In genomic region chr15:71386448-71387236, GRCh38 we compare ENCODE assay signal across 8 cellular contexts.
A peak's percentile ranks its signal among the peaks of the same experiment; 100 is the strongest.
DNase-seq lines count a peak whose midpoint lies in the region; ATAC-seq, FAIRE-seq and TF ChIP-seq lines count a peak whose summit lies in the region.

No MANE protein-coding gene starts in this region.

- POLR2A ChIA-PET in endothelial cell of umbilical vein (lab: Charles Lee), result no interaction called here

- ATAC-seq in pancreas (peak in 3 of 4 donors; percentile 46 to 55 (median 47)), HG03378 (IDR thresholded peaks at IDR 0.05; ENCODE audit: unreplicated experiment) (no peak)
- ATAC-seq in stimulated activated effector memory CD8-positive, alpha-beta T cell treated with anti-CD3 and anti-CD28 coated beads, Interleukin-12 subunit alpha, Interleukin-12 subunit beta, amount 100 ng/mL, for 72 hours, result no peak

- dilution Hi-C loops in endothelial cell of umbilical vein (cut with MboI; ENCODE audit: extremely low pct_ligation_motif_present, low sequenced_read_pairs), result no loop called here

- no peak overlapping the region for H3K4me2 ChIP-seq in endothelial cell of umbilical vein (ENCODE audit: insufficient read depth, low read length)

- no peak overlapping the region for H2AFZ ChIP-seq in endothelial cell of umbilical vein (ENCODE audit: low read depth, low read length)

- H3K27ac ChIP-seq in endothelial cell of umbilical vein (ENCODE audit: insufficient read depth, low read depth, low read length) (no peak overlapping the region), pancreas (no peak overlapping the region)

- intact Hi-C loops in endothelial cell of umbilical vein (cut with micrococcal nuclease) (loop anchor here (1.0 to 10.0 kb wide), 7 partner anchors 57 to 771 kb away; partner anchors contain the start of genes LRRC49 and THAP10), pancreas (cut with DNase I) (no loop called here)

- H3K9ac ChIP-seq in ES-I3 (ENCODE audit: low read depth, low read length) (0 out of 2 replicates have a peak overlapping the region, but pooled peaks have one; percentile 11), endothelial cell of umbilical vein (replicated peaks; ENCODE audit: extremely low read depth, insufficient read depth, low read length) (no peak overlapping the region)

- no peaks in the 10 kb centered on the region for H3K9me1 ChIP-seq in endothelial cell of umbilical vein (replicated peaks; ENCODE audit: control insufficient read depth, extremely low read depth, insufficient read depth, low read length)

- peaks cover 37% of the 10 kb centered on the region for H3K4me1 ChIP-seq in ES-I3 (ENCODE audit: insufficient read depth, low read length)
- peaks cover 11% of the 10 kb centered on the region for H3K4me1 ChIP-seq in endothelial cell of umbilical vein (ENCODE audit: control insufficient read depth, extremely low read depth, insufficient read depth, low read length)
- H3K4me1 ChIP-seq in pancreas, result peaks cover 0 to 4% (median 0%) of the 10 kb centered on the region in 3 donors

- CTCF ChIA-PET in endothelial cell of umbilical vein (lab: Charles Lee), result interaction anchor here (0.6 to 4.2 kb wide), 35 partner anchors 9 to 769 kb away, joined by 3 to 84 read pairs (median 4); partner anchors contain the start of genes LRRC49 and THSD4

- no peak overlapping the region for H3K27ac Mint-ChIP-seq in stimulated activated effector memory CD8-positive, alpha-beta T cell treated with anti-CD3 and anti-CD28 coated beads, Interleukin-12 subunit alpha, Interleukin-12 subunit beta, amount 100 ng/mL, for 72 hours

- no peaks in the 10 kb centered on the region for H3K36me3 Mint-ChIP-seq in stimulated activated effector memory CD8-positive, alpha-beta T cell treated with anti-CD3 and anti-CD28 coated beads, Interleukin-12 subunit alpha, Interleukin-12 subunit beta, amount 100 ng/mL, for 72 hours

- TF ChIP-seq CTCF in endothelial cell of umbilical vein (IDR thresholded peaks at IDR 0.05; ENCODE audit: extremely low read depth in 1 of 2, insufficient read depth in 1 of 2, low read depth in 1 of 2, low read length in 2 of 2) (peak; percentile 11 to 12), pancreas (IDR thresholded peaks at IDR 0.05) (peak in 2 of 4 donors; percentile 12 to 21)

- H3K9me3 ChIP-seq in ES-I3 (ENCODE audit: control insufficient read depth, insufficient read depth, low read length) (peaks cover 3% of the 10 kb centered on the region; the same call in 1 of the 2 replicates), endothelial cell of umbilical vein (replicated peaks; ENCODE audit: control insufficient read depth, insufficient read depth, low read length) (no peaks in the 10 kb centered on the region), pancreas (no peaks in the 10 kb centered on the region)

- no peak overlapping the region for H3K4me3 ChIP-seq in endothelial cell of umbilical vein (replicated peaks in 1 of 3; ENCODE audit: insufficient read depth in 1 of 3, low read depth in 1 of 3, low read length in 3 of 3)
- no peak overlapping the region for H3K4me3 ChIP-seq in pancreas

- no peaks in the 10 kb centered on the region for H3K9me3 Mint-ChIP-seq in stimulated activated effector memory CD8-positive, alpha-beta T cell treated with anti-CD3 and anti-CD28 coated beads, Interleukin-12 subunit alpha, Interleukin-12 subunit beta, amount 100 ng/mL, for 72 hours

- DNase-seq in NCI-H69 (lab: John Stamatoyannopoulos, UW) (peak; percentile 1), endothelial cell of umbilical vein (ENCODE audit: low read depth, low spot score) (peak; percentile 44), pancreas (no peak), MV-4-11 (lab: John Stamatoyannopoulos, UW) (no peak), SK-N-DZ (ENCODE audit: low spot score) (no peak)
- DNase-seq in stimulated activated effector memory CD8-positive, alpha-beta T cell treated with anti-CD3 and anti-CD28 coated beads, Interleukin-12 subunit alpha, Interleukin-12 subunit beta, amount 100 ng/mL, for 72 hours (ENCODE audit: low spot score in 2 of 2), result no peak

- H3K4me1 Mint-ChIP-seq in stimulated activated effector memory CD8-positive, alpha-beta T cell treated with anti-CD3 and anti-CD28 coated beads, Interleukin-12 subunit alpha, Interleukin-12 subunit beta, amount 100 ng/mL, for 72 hours, result no peaks in the 10 kb centered on the region

- no peaks in the 10 kb centered on the region for H4K20me1 ChIP-seq in endothelial cell of umbilical vein (replicated peaks; ENCODE audit: control insufficient read depth, extremely low read depth, insufficient read depth, low read length)

- WGBS in pancreas, 2 donors, result 39 to 40% methylated on average over 10 of the region's 10 CpGs

- no peaks in the 10 kb centered on the region for H3K79me2 ChIP-seq in endothelial cell of umbilical vein (ENCODE audit: control insufficient read depth, insufficient read depth, low read length)

- FAIRE-seq in endothelial cell of umbilical vein (lab: Jason Lieb, UNC) (no peak), pancreas (lab: Jason Lieb, UNC) (peak; percentile 64)

- no peaks in the 10 kb centered on the region for H3K36me3 ChIP-seq in ES-I3 (ENCODE audit: insufficient read depth, low read length)
- no peaks in the 10 kb centered on the region for H3K36me3 ChIP-seq in endothelial cell of umbilical vein (ENCODE audit: control insufficient read depth in 2 of 2, extremely low read depth in 1 of 2, insufficient read depth in 2 of 2, low read length in 2 of 2)
- H3K36me3 ChIP-seq in pancreas, result no peaks in the 10 kb centered on the region

- H3K27me3 ChIP-seq in endothelial cell of umbilical vein (ENCODE audit: control insufficient read depth in 2 of 2, insufficient read depth in 2 of 2, low read length in 2 of 2) (no peaks in the 10 kb centered on the region), pancreas (no peaks in the 10 kb centered on the region)

- no peak overlapping the region for H3K4me3 Mint-ChIP-seq in stimulated activated effector memory CD8-positive, alpha-beta T cell treated with anti-CD3 and anti-CD28 coated beads, Interleukin-12 subunit alpha, Interleukin-12 subunit beta, amount 100 ng/mL, for 72 hours

- TF ChIP-seq POLR2A in endothelial cell of umbilical vein (IDR thresholded peaks at IDR 0.05; ENCODE audit: low read depth, low read length), result no peak

- no TSS peak for BruUV-seq in endothelial cell of umbilical vein (replicated peaks; lab: Mats Ljungman, UMichigan)

TF ChIP-seq in endothelial cell of umbilical vein, 7 proteins besides CTCF, POLR2A, EP300 and RAD21:
- TF ChIP-seq MYC (IDR thresholded peaks at IDR 0.05; ENCODE audit: low read depth, low read length) (no peak), FOS (IDR thresholded peaks at IDR 0.05; ENCODE audit: borderline replicate concordance, insufficient read depth, low read length) (no peak), EZH2 (IDR thresholded peaks at IDR 0.05; ENCODE audit: borderline replicate concordance, low read depth, low read length, severe bottlenecking) (no peak), POLR2AphosphoS5 (IDR thresholded peaks at IDR 0.05; ENCODE audit: insufficient read depth, low read depth, low read length) (no peak), JUN (IDR thresholded peaks at IDR 0.05; ENCODE audit: borderline replicate concordance, insufficient read depth, insufficient read length, low read depth) (no peak), GATA2 (IDR thresholded peaks at IDR 0.05; ENCODE audit: insufficient read depth, insufficient read length, low read depth, low read length) (no peak)
- TF ChIP-seq, protein P1, sequence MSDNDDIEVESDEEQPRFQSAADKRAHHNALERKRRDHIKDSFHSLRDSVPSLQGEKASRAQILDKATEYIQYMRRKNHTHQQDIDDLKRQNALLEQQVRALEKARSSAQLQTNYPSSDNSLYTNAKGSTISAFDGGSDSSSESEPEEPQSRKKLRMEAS (IDR thresholded peaks at IDR 0.05; ENCODE audit: insufficient read depth, insufficient read length), result no peak

Comparison
In these comparisons a context has a peak if more than half of its experiments do, and no peak if none do; other contexts are left out.
1. DNase-seq: peak in NCI-H69 (single experiment) and endothelial cell of umbilical vein (single experiment); none in pancreas (0 of 6), MV-4-11 (single experiment), stimulated activated effector memory CD8-positive, alpha-beta T cell treated with anti-CD3 and anti-CD28 coated beads, Interleukin-12 subunit alpha, Interleukin-12 subunit beta, amount 100 ng/mL, for 72 hours (0 of 2) and SK-N-DZ (single experiment).
2. ATAC-seq: peak in pancreas (3 of 4); none in HG03378 (single experiment) and stimulated activated effector memory CD8-positive, alpha-beta T cell treated with anti-CD3 and anti-CD28 coated beads, Interleukin-12 subunit alpha, Interleukin-12 subunit beta, amount 100 ng/mL, for 72 hours (single experiment).